3 cellular contexts compared by ENCODE assay signal in the genomic region with DNA sequence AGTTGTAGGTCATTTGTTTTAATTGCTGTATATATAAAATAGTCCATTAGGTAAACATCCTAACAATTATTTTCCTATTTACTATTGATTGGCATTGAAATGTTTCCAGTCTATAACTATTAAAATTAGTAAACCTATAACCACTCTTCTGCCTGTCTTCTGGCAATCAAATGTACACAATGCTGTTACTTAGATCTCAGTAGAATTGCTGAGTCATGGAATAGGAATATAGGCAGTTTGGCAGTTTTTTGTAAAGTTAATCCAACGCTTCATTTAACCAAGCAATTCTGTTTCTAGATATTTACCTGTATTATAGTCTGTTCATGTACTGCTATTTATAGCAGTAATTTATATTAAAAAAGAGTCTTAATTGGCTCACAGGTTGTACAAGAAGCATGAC.
A peak's percentile ranks its signal among the peaks of the same experiment; 100 is the strongest.
TF ChIP-seq lines count a peak whose summit lies in the region.

No MANE protein-coding gene starts in this region.

TF ChIP-seq in A549, 52 proteins besides CTCF, POLR2A, EP300 and RAD21:
- peak; percentile 90 for TF ChIP-seq MAFK (IDR thresholded peaks at IDR 0.05; ENCODE audit: partially characterized antibody)
- TF ChIP-seq NFE2L2 (conservative IDR thresholded peaks at IDR 0.05; ENCODE audit: low read length), result peak; percentile 92
- TF ChIP-seq, protein P1, sequence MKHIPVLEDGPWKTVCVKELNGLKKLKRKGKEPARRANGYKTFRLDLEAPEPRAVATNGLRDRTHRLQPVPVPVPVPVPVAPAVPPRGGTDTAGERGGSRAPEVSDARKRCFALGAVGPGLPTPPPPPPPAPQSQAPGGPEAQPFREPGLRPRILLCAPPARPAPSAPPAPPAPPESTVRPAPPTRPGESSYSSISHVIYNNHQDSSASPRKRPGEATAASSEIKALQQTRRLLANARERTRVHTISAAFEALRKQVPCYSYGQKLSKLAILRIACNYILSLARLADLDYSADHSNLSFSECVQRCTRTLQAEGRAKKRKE (CRISPR knock-in tag; IDR thresholded peaks at IDR 0.05; ENCODE audit: low read depth), result no peak

TF ChIP-seq in IMR-90, 13 proteins besides CTCF, POLR2A, EP300 and RAD21:
- TF ChIP-seq CHD1 (IDR thresholded peaks at IDR 0.05; ENCODE audit: low read depth, low read length), result no peak
- TF ChIP-seq, protein P2, sequence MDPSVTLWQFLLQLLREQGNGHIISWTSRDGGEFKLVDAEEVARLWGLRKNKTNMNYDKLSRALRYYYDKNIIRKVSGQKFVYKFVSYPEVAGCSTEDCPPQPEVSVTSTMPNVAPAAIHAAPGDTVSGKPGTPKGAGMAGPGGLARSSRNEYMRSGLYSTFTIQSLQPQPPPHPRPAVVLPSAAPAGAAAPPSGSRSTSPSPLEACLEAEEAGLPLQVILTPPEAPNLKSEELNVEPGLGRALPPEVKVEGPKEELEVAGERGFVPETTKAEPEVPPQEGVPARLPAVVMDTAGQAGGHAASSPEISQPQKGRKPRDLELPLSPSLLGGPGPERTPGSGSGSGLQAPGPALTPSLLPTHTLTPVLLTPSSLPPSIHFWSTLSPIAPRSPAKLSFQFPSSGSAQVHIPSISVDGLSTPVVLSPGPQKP (IDR thresholded peaks at IDR 0.05; ENCODE audit: borderline replicate concordance, low read depth, low read length), result no peak
- no peak for TF ChIP-seq MXI1 (IDR thresholded peaks at IDR 0.05; ENCODE audit: borderline replicate concordance, low read depth, low read length)
- peak; percentile 83 for TF ChIP-seq MAFK (IDR thresholded peaks at IDR 0.05; ENCODE audit: low read depth, low read length)
- TF ChIP-seq, protein P3, sequence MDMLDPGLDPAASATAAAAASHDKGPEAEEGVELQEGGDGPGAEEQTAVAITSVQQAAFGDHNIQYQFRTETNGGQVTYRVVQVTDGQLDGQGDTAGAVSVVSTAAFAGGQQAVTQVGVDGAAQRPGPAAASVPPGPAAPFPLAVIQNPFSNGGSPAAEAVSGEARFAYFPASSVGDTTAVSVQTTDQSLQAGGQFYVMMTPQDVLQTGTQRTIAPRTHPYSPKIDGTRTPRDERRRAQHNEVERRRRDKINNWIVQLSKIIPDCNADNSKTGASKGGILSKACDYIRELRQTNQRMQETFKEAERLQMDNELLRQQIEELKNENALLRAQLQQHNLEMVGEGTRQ (IDR thresholded peaks at IDR 0.05; ENCODE audit: low read depth, low read length), result no peak
- TF ChIP-seq NFE2L2 (IDR thresholded peaks at IDR 0.05; ENCODE audit: low read depth, low read length), result peak; percentile 86

TF ChIP-seq in H1, 55 proteins besides CTCF, POLR2A, EP300 and RAD21:
- TF ChIP-seq JUN (IDR thresholded peaks at IDR 0.05; ENCODE audit: low read depth, low read length) (no peak), EGR1 (IDR thresholded peaks at IDR 0.05; ENCODE audit: borderline replicate concordance, low read depth, low read length) (no peak), MAFK (IDR thresholded peaks at IDR 0.05; ENCODE audit: low read depth, low read length) (peak; percentile 59; the same call in 1 of the 2 replicates), NRF1 (IDR thresholded peaks at IDR 0.05; ENCODE audit: low read depth, low read length) (no peak), NANOG (IDR thresholded peaks at IDR 0.05; ENCODE audit: insufficient read depth, low read depth, low read length, poor library complexity, severe bottlenecking) (no peak), BACH1 (IDR thresholded peaks at IDR 0.05; ENCODE audit: low read length) (peak; percentile 70), ZNF274 (IDR thresholded peaks at IDR 0.05; ENCODE audit: borderline replicate concordance, extremely low read depth, low read length) (no peak), GABPA (IDR thresholded peaks at IDR 0.05; ENCODE audit: borderline replicate concordance, insufficient read depth, low read length) (no peak)
- TF ChIP-seq, protein P3 (IDR thresholded peaks at IDR 0.05; ENCODE audit: low read length), result no peak
TF ChIP-seq in H1: peak in this region for 2.
